In the genomic region with DNA sequence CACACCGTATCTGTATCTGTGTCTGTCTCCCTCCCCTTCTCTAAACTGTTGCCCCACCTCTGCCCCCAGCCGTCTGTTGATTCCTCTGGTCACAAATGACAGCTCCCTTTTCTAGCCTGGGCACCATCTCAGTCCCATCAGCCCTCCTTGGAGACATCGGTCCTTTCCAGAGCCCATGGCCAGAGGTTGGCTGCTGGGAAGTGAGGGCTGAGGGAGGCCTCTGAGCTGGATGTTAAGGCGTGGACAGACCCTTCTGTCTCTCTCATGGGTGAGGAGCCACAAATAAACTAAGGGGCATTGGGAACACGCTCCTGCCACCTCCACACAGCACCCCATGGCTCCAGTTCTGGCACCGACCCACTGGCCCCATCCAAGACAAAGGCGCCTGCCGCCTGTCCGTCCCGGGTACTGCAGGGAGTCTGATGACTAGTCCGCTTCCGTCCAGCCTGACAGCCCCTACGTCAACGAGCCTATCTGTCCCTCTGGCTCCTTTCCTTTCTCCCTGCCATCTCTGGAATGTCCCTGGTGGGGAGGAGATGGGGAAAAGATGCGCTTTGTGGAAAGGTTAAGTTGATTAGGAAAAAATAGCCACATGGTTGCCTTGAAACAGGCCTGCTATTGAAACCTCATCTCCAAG, we compare ENCODE assay signal across 12 cellular contexts. TPM values are rescaled to one million over a fixed set of nuclear protein-coding genes. Genes with fewer than 3 reads are reported as not detected.
DNase-seq lines count a peak whose midpoint lies in the region; ATAC-seq and TF ChIP-seq lines count a peak whose summit lies in the region.
"Had no signal": no experiment of that assay in that cellular context is flagged by ENCODE, and none has a peak within 500 bp of the region (broad histone marks: within the 10 kb centered on the region; RNA-seq: fewer than 3 reads in every experiment).

No MANE protein-coding gene starts in this region.

- no peaks in the 10 kb centered on the region for H3K79me1 ChIP-seq in IMR-90 (ENCODE audit: low read depth in 1 of 2, low read length in 2 of 2)

- CTCF ChIA-PET in IMR-90 (lab: Yijun Ruan, JAX), result no interaction called here

- H3K4me1 ChIP-seq in IMR-90 (ENCODE audit: control insufficient read depth, insufficient read depth, low read length), result peaks cover 3% of the 10 kb centered on the region; the same call in 1 of the 2 replicates

- no peak for TF ChIP-seq POLR2A in IMR-90 (IDR thresholded peaks at IDR 0.05; ENCODE audit: low read depth, low read length)

- no peak overlapping the region for H2BK20ac ChIP-seq in IMR-90 (ENCODE audit: low read depth, low read length)

- no peak overlapping the region for H3K4me2 ChIP-seq in IMR-90 (ENCODE audit: low read depth, low read length)

- intact Hi-C loops in IMR-90 (cut with micrococcal nuclease), result no loop called here
- intact Hi-C loops in dendritic cell treated with granulocyte-macrophage colony-stimulating factor and Interleukin-4, amounts not matched to agents 40 ng/mL and 50 ng/mL, for 4 days (cut with micrococcal nuclease), result loop anchor here (10.0 kb wide), 1 partner anchor 59 kb away; no protein-coding TSS in a partner anchor

- no peak overlapping the region for H4K91ac ChIP-seq in IMR-90 (ENCODE audit: insufficient read depth, low read depth, low read length)

- no peak overlapping the region for H3K23ac ChIP-seq in IMR-90 (ENCODE audit: low read depth, low read length)

- H3K4me1 Mint-ChIP-seq in dendritic cell treated with granulocyte-macrophage colony-stimulating factor and Interleukin-4, amounts not matched to agents 40 ng/mL and 50 ng/mL, for 4 days (ENCODE audit: low read depth), result peaks cover 80% of the 10 kb centered on the region

- no peak overlapping the region for H3K14ac ChIP-seq in IMR-90 (replicated peaks; ENCODE audit: low read depth, low read length)

- ATAC-seq in IMR-90 (ENCODE audit: low read depth), result no peak
- ATAC-seq in left lobe of liver, result peak; percentile 49
- no peak for ATAC-seq in HG03196 (IDR thresholded peaks at IDR 0.05; ENCODE audit: unreplicated experiment)
- ATAC-seq: CD8-positive, alpha-beta T cell had no signal

- no peak overlapping the region for H3K27ac ChIP-seq in IMR-90 (ENCODE audit: insufficient read depth, low read length)
- H3K27ac ChIP-seq in skin epidermis, result peak overlapping the region in 12 of 21 experiments; percentile 16 to 65 (median 42)
- H3K27ac ChIP-seq: VCaP had no signal

- peak overlapping the region; percentile 50 for H3K27ac Mint-ChIP-seq in dendritic cell treated with granulocyte-macrophage colony-stimulating factor and Interleukin-4, amounts not matched to agents 40 ng/mL and 50 ng/mL, for 4 days
- H3K27ac Mint-ChIP-seq: CD8-positive, alpha-beta T cell had no signal

- DNase-seq in IMR-90, result no peak
- no peak for DNase-seq in left lobe of liver (ENCODE audit: low spot score)
- no peak for DNase-seq in DMS79 treated with DMSO at 0.1 percent for 48 hours (lab: John Stamatoyannopoulos, UW)
- DNase-seq in NCI-H82 (lab: John Stamatoyannopoulos, UW), result no peak
- DNase-seq in GM10266 (ENCODE audit: extremely low spot score), result no peak
- DNase-seq: activated gamma-delta T cell; CD8-positive, alpha-beta T cell; naive B cell had no signal

- H3K9me3 ChIP-seq in IMR-90 (ENCODE audit: control insufficient read depth, insufficient read depth, low read length), result no peaks in the 10 kb centered on the region

- no peak overlapping the region for H2BK120ac ChIP-seq in IMR-90 (ENCODE audit: low read depth, low read length)

- in situ Hi-C loops in IMR-90 (cut with MboI; ENCODE audit: low sequenced_read_pairs), result no loop called here

- no peak overlapping the region for H4K8ac ChIP-seq in IMR-90 (ENCODE audit: low read depth in 2 of 2, low read length in 2 of 2)

- peak overlapping the region; percentile 24; the same call in 1 of the 2 replicates for H3K4ac ChIP-seq in IMR-90 (ENCODE audit: low read depth, low read length)

- H3K4me3 ChIP-seq in IMR-90 (ENCODE audit: insufficient read depth, low read depth, low read length) (no peak overlapping the region), skin epidermis (no peak overlapping the region)

- WGBS in IMR-90 (ENCODE audit: extremely low coverage in 2 of 2, insufficient read length in 1 of 2), 2 experiments, result 86% methylated on average over 1 of the region's 15 CpGs; no CpG with 5 or more reads in 1 of the 2 experiments

- H2AK5ac ChIP-seq in IMR-90 (ENCODE audit: low read depth, low read length), result no peak overlapping the region; the same call in 1 of the 2 replicates

- BruUV-seq in IMR-90 (replicated peaks; lab: Mats Ljungman, UMichigan), result no TSS peak

- no peaks in the 10 kb centered on the region for H3K9me1 ChIP-seq in IMR-90 (ENCODE audit: insufficient read depth, low read length)

- H3K27me3 ChIP-seq in IMR-90 (ENCODE audit: control insufficient read depth, insufficient read depth, low read length), result peaks cover 1% of the 10 kb centered on the region; the same call in 1 of the 2 replicates

- H3K56ac ChIP-seq in IMR-90 (ENCODE audit: extremely low read depth, insufficient read depth, low read length), result no peak overlapping the region

- no peak for TF ChIP-seq CTCF in IMR-90 (conservative IDR thresholded peaks at IDR 0.05; ENCODE audit: low read depth, low read length)
- TF ChIP-seq CTCF in GM10266 (IDR thresholded peaks at IDR 0.05; ENCODE audit: control insufficient read depth, insufficient read depth, low read depth, missing control alignments), result no peak

- peak overlapping the region; percentile 22 for H2AK9ac ChIP-seq in IMR-90 (replicated peaks; ENCODE audit: low read depth, low read length, poor library complexity)

- H2AFZ ChIP-seq in IMR-90 (replicated peaks; ENCODE audit: low read length, poor library complexity), result no peak overlapping the region

- peaks cover 89% of the 10 kb centered on the region for H3K27me3 Mint-ChIP-seq in dendritic cell treated with granulocyte-macrophage colony-stimulating factor and Interleukin-4, amounts not matched to agents 40 ng/mL and 50 ng/mL, for 4 days

- H4K20me1 ChIP-seq in IMR-90 (ENCODE audit: insufficient read depth, low read length), result no peaks in the 10 kb centered on the region

- H3K9me3 Mint-ChIP-seq in dendritic cell treated with granulocyte-macrophage colony-stimulating factor and Interleukin-4, amounts not matched to agents 40 ng/mL and 50 ng/mL, for 4 days, result no peaks in the 10 kb centered on the region
- H3K9me3 Mint-ChIP-seq: CD8-positive, alpha-beta T cell; naive B cell had no signal

- peak overlapping the region; percentile 23 for H3K4me3 Mint-ChIP-seq in dendritic cell treated with granulocyte-macrophage colony-stimulating factor and Interleukin-4, amounts not matched to agents 40 ng/mL and 50 ng/mL, for 4 days
- H3K4me3 Mint-ChIP-seq: CD8-positive, alpha-beta T cell had no signal

- H3K36me3 ChIP-seq in IMR-90 (ENCODE audit: control insufficient read depth, insufficient read depth, low read length), result no peaks in the 10 kb centered on the region

- H4K5ac ChIP-seq in IMR-90 (ENCODE audit: low read depth, low read length), result no peak overlapping the region

- no peak overlapping the region for H3K18ac ChIP-seq in IMR-90 (ENCODE audit: low read depth, low read length)

- no peak overlapping the region for H2BK15ac ChIP-seq in IMR-90 (ENCODE audit: low read depth, low read length)

- TF ChIP-seq RAD21 in IMR-90 (IDR thresholded peaks at IDR 0.05; ENCODE audit: low read length), result no peak

- peaks cover 100% of the 10 kb centered on the region for H3K36me3 Mint-ChIP-seq in dendritic cell treated with granulocyte-macrophage colony-stimulating factor and Interleukin-4, amounts not matched to agents 40 ng/mL and 50 ng/mL, for 4 days (ENCODE audit: low read depth)
- H3K36me3 Mint-ChIP-seq: naive B cell had no signal

- dilution Hi-C loops in IMR-90 (cut with HindIII; ENCODE audit: low sequenced_read_pairs, unreplicated experiment), result no loop called here

- H3K9ac ChIP-seq in IMR-90 (ENCODE audit: low read depth, low read length), result no peak overlapping the region

- POLR2A ChIA-PET in IMR-90 (lab: Charles Lee; ENCODE audit: unreplicated experiment), result no interaction called here

- H2BK5ac ChIP-seq in IMR-90 (ENCODE audit: low read depth, low read length, poor library complexity, severe bottlenecking), result no peak overlapping the region

TF ChIP-seq in IMR-90, 13 proteins besides CTCF, POLR2A, EP300 and RAD21:
- TF ChIP-seq BHLHE40 (IDR thresholded peaks at IDR 0.05; ENCODE audit: low read depth, low read length) (no peak), MAFK (IDR thresholded peaks at IDR 0.05; ENCODE audit: low read depth, low read length) (no peak), SMC3 (IDR thresholded peaks at IDR 0.05; ENCODE audit: low read depth, low read length) (no peak), NFE2L2 (IDR thresholded peaks at IDR 0.05; ENCODE audit: low read depth, low read length) (no peak), MAZ (IDR thresholded peaks at IDR 0.05; ENCODE audit: borderline replicate concordance, low read depth, low read length) (no peak), RCOR1 (IDR thresholded peaks at IDR 0.05; ENCODE audit: insufficient replicate concordance, low read length) (no peak)
- TF ChIP-seq, protein P1, sequence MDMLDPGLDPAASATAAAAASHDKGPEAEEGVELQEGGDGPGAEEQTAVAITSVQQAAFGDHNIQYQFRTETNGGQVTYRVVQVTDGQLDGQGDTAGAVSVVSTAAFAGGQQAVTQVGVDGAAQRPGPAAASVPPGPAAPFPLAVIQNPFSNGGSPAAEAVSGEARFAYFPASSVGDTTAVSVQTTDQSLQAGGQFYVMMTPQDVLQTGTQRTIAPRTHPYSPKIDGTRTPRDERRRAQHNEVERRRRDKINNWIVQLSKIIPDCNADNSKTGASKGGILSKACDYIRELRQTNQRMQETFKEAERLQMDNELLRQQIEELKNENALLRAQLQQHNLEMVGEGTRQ (IDR thresholded peaks at IDR 0.05; ENCODE audit: low read depth, low read length), result no peak

RNA-seq across cellular contexts. Expression of a gene that starts 10.5 kb away (rescaled TPM):
- total RNA-seq in IMR-90 (2012; rRNA removed), result not detected in 2 replicates
- polyA plus RNA-seq in IMR-90 (2012; rRNA removed), result 0.07 and 0.09 TPM in 2 replicates
- polyA plus RNA-seq in IMR-90 (2012; cell fraction: cytosol; rRNA removed), result 0.09 and 0.10 TPM in 2 replicates
- 0.06 and 0.09 TPM in 2 replicates for polyA plus RNA-seq in IMR-90 (2012; cell fraction: nucleus; rRNA removed; ENCODE audit: low replicate concordance)
- total RNA-seq in left lobe of liver, result 0.43 TPM
